29 cellular contexts compared by ENCODE assay signal in the genomic region with DNA sequence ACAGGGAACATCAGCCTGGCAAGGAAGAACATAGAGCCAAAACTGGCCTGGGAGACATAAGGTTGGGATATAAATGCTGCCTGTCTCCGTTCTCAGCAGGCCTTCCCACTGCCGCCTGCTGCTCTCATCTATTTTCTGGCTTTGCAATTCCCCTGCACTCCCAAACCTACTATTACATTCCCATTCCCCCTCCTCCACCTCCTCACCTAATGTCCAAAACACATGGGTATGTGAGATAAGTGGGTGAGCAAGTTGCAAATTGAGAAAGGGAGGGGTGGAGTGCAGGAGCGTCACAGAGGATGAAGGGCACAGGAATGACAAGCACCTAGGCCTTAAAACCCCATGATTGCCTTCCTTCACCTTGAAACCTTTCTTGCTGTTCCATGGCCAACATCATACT.
"Had no signal": no experiment of that assay in that cellular context is flagged by ENCODE, and none has a peak within 500 bp of the region (broad histone marks: within the 10 kb centered on the region; RNA-seq: fewer than 3 reads in every experiment).

No MANE protein-coding gene starts in this region.

- H3K4me3 ChIP-seq: body of pancreas, esophagus muscularis mucosa, gastrocnemius medialis had no signal

- ATAC-seq: activated naive CD4-positive, alpha-beta T cell treated with anti-CD3 and anti-CD28 coated beads, Interleukin-2, amount 50 U/mL, for 72 hours; activated T-cell treated with anti-CD3 and anti-CD28 coated beads, Interleukin-2, amount 50 U/mL, for 72 hours; body of pancreas; effector memory CD8-positive, alpha-beta T cell; foreskin keratinocyte; gastrocnemius medialis; T-helper 17 cell had no signal

- H3K27ac ChIP-seq: body of pancreas, esophagus muscularis mucosa, foreskin keratinocyte, gastrocnemius medialis had no signal

- H3K9me3 ChIP-seq: body of pancreas, esophagus muscularis mucosa, gastrocnemius medialis had no signal

- DNase-seq: activated CD4-positive, alpha-beta memory T cell treated with anti-CD3 and anti-CD28 coated beads, Interleukin-2, amount 10 ng/mL, durations not matched to agents 7 days and 5 days; activated CD4-positive, alpha-beta T cell treated with anti-CD3 and anti-CD28 coated beads for 1 hour; activated CD4-positive, alpha-beta T cell treated with anti-CD3 and anti-CD28 coated beads for 4 hours; activated CD4-positive, alpha-beta T cell treated with anti-CD3 and anti-CD28 coated beads, Interleukin-2, amount 10 ng/mL, durations not matched to agents 7 days and 5 days; activated CD4-positive, alpha-beta T cell treated with anti-CD3 and anti-CD28 coated beads, Interleukin-2, amount 50 U/mL, for 4 hours; activated CD8-positive, alpha-beta memory T cell treated with anti-CD3 and anti-CD28 coated beads, Interleukin-2, amount 50 U/mL, for 48 hours; activated gamma-delta T cell; activated naive CD4-positive, alpha-beta T cell; activated naive CD4-positive, alpha-beta T cell treated with anti-CD3 and anti-CD28 coated beads, Interleukin-2, amount 10 ng/mL, durations not matched to agents 7 days and 5 days; activated naive CD8-positive, alpha-beta T cell treated with anti-CD3 and anti-CD28 coated beads, Interleukin-2, amount 10 ng/mL, durations not matched to agents 7 days and 5 days; activated T-cell treated with anti-CD3 and anti-CD28 coated beads for 4 hours; activated T-cell treated with anti-CD3 and anti-CD28 coated beads, Interleukin-2, amount 50 U/mL, for 24 hours; activated T-cell treated with anti-CD3 and anti-CD28 coated beads, Interleukin-2, amount 50 U/mL, for 72 hours; amniotic stem cell; body of pancreas; caudate nucleus; cortex of kidney; dermis blood vessel endothelial cell; effector CD4-positive, alpha-beta T cell; effector memory CD8-positive, alpha-beta T cell; erythroblast; foreskin keratinocyte; gastrocnemius medialis; glutamatergic neuron; T-helper 1 cell; T-helper 17 cell; T1000 had no signal

- H3K27me3 ChIP-seq: body of pancreas, esophagus muscularis mucosa, foreskin keratinocyte, gastrocnemius medialis had no signal

- H3K4me1 ChIP-seq: body of pancreas, esophagus muscularis mucosa, foreskin keratinocyte, gastrocnemius medialis had no signal

- H3K36me3 ChIP-seq: esophagus muscularis mucosa, gastrocnemius medialis had no signal
